In genomic region chr16:77059441-77059840, GRCh38 we compare ENCODE assay signal across 19 cellular contexts.
A peak's percentile ranks its signal among the peaks of the same experiment; 100 is the strongest.
DNase-seq lines count a peak whose midpoint lies in the region; ATAC-seq and TF ChIP-seq lines count a peak whose summit lies in the region.
"Had no signal": no experiment of that assay in that cellular context is flagged by ENCODE, and none has a peak within 500 bp of the region (broad histone marks: within the 10 kb centered on the region; RNA-seq: fewer than 3 reads in every experiment).

No MANE protein-coding gene starts in this region.

- H3K27me3 ChIP-seq in mammary epithelial cell (ENCODE audit: insufficient read depth, low read length) = no peaks in the 10 kb centered on the region

- H3K27me3 Mint-ChIP-seq in MCF 10A (ENCODE audit: insufficient read depth, unreplicated experiment) = no peaks in the 10 kb centered on the region

- H3K36me3 Mint-ChIP-seq in MCF 10A (ENCODE audit: insufficient read depth, unreplicated experiment) = no peaks in the 10 kb centered on the region
- H3K36me3 Mint-ChIP-seq: CD14-positive monocyte had no signal

- dilution Hi-C loops in mammary epithelial cell (cut with HindIII; ENCODE audit: low sequenced_read_pairs) = no loop called here

- no peaks in the 10 kb centered on the region for H3K4me1 ChIP-seq in mammary epithelial cell (ENCODE audit: insufficient read depth, low read length)

- no peaks in the 10 kb centered on the region for H4K20me1 ChIP-seq in mammary epithelial cell (ENCODE audit: insufficient read depth, low read length)

- no peak for TF ChIP-seq CTCF in MCF 10A (IDR thresholded peaks at IDR 0.05; ENCODE audit: unreplicated experiment)
- TF ChIP-seq CTCF in mammary epithelial cell (conservative IDR thresholded peaks at IDR 0.05 in 1 of 2, IDR thresholded peaks at IDR 0.05 in 1 of 2; ENCODE audit: extremely low read depth in 1 of 2, insufficient read depth in 1 of 2, low read depth in 1 of 2, low read length in 2 of 2) = no peak
- TF ChIP-seq CTCF in retinal pigment epithelial cell (conservative IDR thresholded peaks at IDR 0.05; ENCODE audit: low read depth, low read length) = no peak

- POLR2A ChIA-PET in MCF 10A (lab: Yijun Ruan, JAX) = no interaction called here

- BruUV-seq in MCF 10A (replicated peaks; lab: Mats Ljungman, UMichigan) (no TSS peak), mammary epithelial cell (replicated peaks; lab: Mats Ljungman, UMichigan) (no TSS peak)

- no peak overlapping the region for H3K27ac ChIP-seq in mammary epithelial cell (ENCODE audit: insufficient read depth, low read depth, low read length)
- H3K27ac ChIP-seq: HL-60, PC-9 had no signal

- CTCF ChIA-PET in MCF 10A (lab: Yijun Ruan, JAX) (no interaction called here), mammary epithelial cell (lab: Charles Lee; ENCODE audit: low non-redundant PET) (no interaction called here)

- no peak overlapping the region for H2AFZ ChIP-seq in mammary epithelial cell (ENCODE audit: low read depth, low read length)
- H2AFZ ChIP-seq: PC-9 had no signal

- intact Hi-C loops in MCF 10A (cut with micrococcal nuclease) (no loop called here), mammary epithelial cell (cut with micrococcal nuclease) (no loop called here)

- DNase-seq in MCF 10A (ENCODE audit: unreplicated experiment) = peak; percentile 59
- DNase-seq in mammary epithelial cell = no peak
- peak; percentile 3 for DNase-seq in RPMI7951 (ENCODE audit: low read depth)
- DNase-seq in foreskin melanocyte = peak; percentile 70
- DNase-seq in retinal pigment epithelial cell (ENCODE audit: low read depth) = peak; percentile 1
- DNase-seq in 8988T = no peak
- DNase-seq: DMS79, HCEC 1CT, NCI-H1092, NCI-H1694, NCI-H524, PC-9 had no signal

- H3K36me3 ChIP-seq in mammary epithelial cell (ENCODE audit: insufficient read depth, low read length) = no peaks in the 10 kb centered on the region

- no peak overlapping the region for H3K4me3 Mint-ChIP-seq in MCF 10A (ENCODE audit: unreplicated experiment)
- H3K4me3 Mint-ChIP-seq: CD14-positive monocyte had no signal

- H3K79me2 ChIP-seq in mammary epithelial cell (ENCODE audit: insufficient read depth, low read length) = no peaks in the 10 kb centered on the region

- no peaks in the 10 kb centered on the region for H3K9me3 ChIP-seq in mammary epithelial cell (replicated peaks; ENCODE audit: insufficient read depth, low read length)

- no peak overlapping the region for H3K9ac ChIP-seq in mammary epithelial cell (ENCODE audit: insufficient read depth, low read length)

- H3K4me3 ChIP-seq in mammary epithelial cell (replicated peaks in 1 of 3; ENCODE audit: insufficient read depth in 1 of 3, low read depth in 2 of 3, low read length in 3 of 3) (no peak overlapping the region), retinal pigment epithelial cell (ENCODE audit: low read length) (no peak overlapping the region)
- H3K4me3 ChIP-seq: GM12878, K562, PC-9 had no signal

- H3K27ac Mint-ChIP-seq in MCF 10A (ENCODE audit: low read depth, unreplicated experiment) = no peak overlapping the region
- H3K27ac Mint-ChIP-seq: CD14-positive monocyte had no signal

- H3K9me3 Mint-ChIP-seq in MCF 10A (ENCODE audit: unreplicated experiment) = no peaks in the 10 kb centered on the region

- ATAC-seq in GM19035 (IDR thresholded peaks at IDR 0.05; ENCODE audit: unreplicated experiment) (no peak), HG03045 (IDR thresholded peaks at IDR 0.05; ENCODE audit: unreplicated experiment) (no peak)
- ATAC-seq: GM12878, K562, SK-N-SH treated with all-trans-retinoic acid at 6 μM for 48 hours had no signal

- H3K4me1 Mint-ChIP-seq in MCF 10A (ENCODE audit: insufficient read depth, unreplicated experiment) = peaks cover 16% of the 10 kb centered on the region
- H3K4me1 Mint-ChIP-seq: CD14-positive monocyte had no signal

- in situ Hi-C loops in mammary epithelial cell (cut with MboI; ENCODE audit: low sequenced_read_pairs in 2 of 2) = no loop called here

- no peak overlapping the region for H3K4me2 ChIP-seq in mammary epithelial cell (ENCODE audit: insufficient read depth, low read depth, low read length)
- H3K4me2 ChIP-seq: PC-9 had no signal

Comparison
In these comparisons a context has a peak if more than half of its experiments do, and no peak if none do; other contexts are left out.
1. DNase-seq: peak in MCF 10A (single experiment), RPMI7951 (single experiment), foreskin melanocyte (single experiment) and retinal pigment epithelial cell (single experiment); none in mammary epithelial cell (single experiment) and 8988T (single experiment).